Comparison of ENCODE assay signal across 12 cellular contexts in the genomic region with DNA sequence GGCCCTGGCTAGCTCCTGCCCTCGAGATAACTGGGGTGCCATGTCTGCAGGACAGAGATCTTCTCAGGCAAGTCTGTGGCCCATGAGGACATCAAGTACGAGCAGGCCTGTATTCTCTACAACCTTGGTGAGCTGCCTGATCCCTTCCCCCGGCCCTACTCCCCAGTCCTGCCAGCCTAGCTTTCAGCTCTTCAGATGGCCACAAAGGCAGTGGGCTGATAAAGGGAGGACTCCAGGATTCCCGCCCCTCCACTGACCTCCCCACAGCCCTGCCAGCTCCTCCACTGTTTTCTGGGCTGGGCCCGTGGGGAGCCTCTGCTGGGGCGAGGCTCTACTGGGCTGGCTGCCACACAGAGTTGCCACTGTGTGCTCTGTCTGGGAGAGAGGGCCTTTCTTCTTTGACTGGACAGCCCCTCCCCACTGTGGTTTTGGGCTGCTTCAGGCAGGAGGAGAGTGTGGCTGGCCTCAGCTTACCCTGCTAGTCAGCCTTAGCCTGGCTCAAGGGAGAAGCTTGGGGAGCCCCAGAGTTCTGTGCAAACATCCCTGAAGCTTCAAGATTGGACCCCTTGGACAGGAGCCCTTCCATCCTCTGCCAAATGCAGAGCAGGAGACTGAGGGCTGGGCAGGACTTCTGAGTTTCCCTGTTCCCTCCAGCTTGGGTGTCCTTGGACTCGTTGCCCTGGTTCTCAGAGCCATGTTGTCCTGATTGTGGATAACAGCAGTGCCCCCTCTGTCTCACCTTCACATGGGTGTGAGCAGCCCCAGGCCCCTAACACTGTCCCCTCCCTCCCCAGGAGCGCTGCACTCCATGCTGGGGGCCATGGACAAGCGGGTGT. TPM values are rescaled to one million over a fixed set of nuclear protein-coding genes. Genes with fewer than 3 reads are reported as not detected.
DNase-seq lines count a peak whose midpoint lies in the region; ATAC-seq and TF ChIP-seq lines count a peak whose summit lies in the region.
"Had no signal": no experiment of that assay in that cellular context is flagged by ENCODE, and none has a peak within 500 bp of the region (broad histone marks: within the 10 kb centered on the region; RNA-seq: fewer than 3 reads in every experiment).

No MANE protein-coding gene starts in this region.

- no peak for TF ChIP-seq POLR2A in prostate gland (IDR thresholded peaks at IDR 0.05)

- no peak overlapping the region for H3K4me3 ChIP-seq in BLaER1
- no peak overlapping the region for H3K4me3 ChIP-seq in astrocyte of the spinal cord (ENCODE audit: low read depth, low read length)
- no peak overlapping the region for H3K4me3 ChIP-seq in heart right ventricle
- no peak overlapping the region for H3K4me3 ChIP-seq in prostate gland

- no peaks in the 10 kb centered on the region for H3K27me3 Mint-ChIP-seq in T-helper 2 cell treated with Interferon-gamma antibody and Interleukin-4, amounts not matched to agents 5 μg/mL and 100 μg/mL, for 36 hours (ENCODE audit: low read depth)
- H3K27me3 Mint-ChIP-seq: CD8-positive, alpha-beta memory T cell had no signal

- no peak overlapping the region for H3K27ac ChIP-seq in BLaER1
- H3K27ac ChIP-seq in heart right ventricle: peak overlapping the region; percentile 16 to 64 (median 49)
- H3K27ac ChIP-seq in prostate gland: peak overlapping the region; percentile 30 to 64

- TF ChIP-seq CTCF in astrocyte of the spinal cord (IDR thresholded peaks at IDR 0.05; ENCODE audit: low read depth, low read length) (no peak), heart right ventricle (IDR thresholded peaks at IDR 0.05) (no peak), prostate gland (IDR thresholded peaks at IDR 0.05) (no peak)

- intact Hi-C loops in heart right ventricle (cut with DNase I): no loop called here
- intact Hi-C loops in prostate gland (cut with DNase I): no loop called here

- 0 out of 2 replicates have a peak overlapping the region, but pooled peaks have one; percentile 29 for H3K9ac ChIP-seq in BLaER1

- H4K20me1 ChIP-seq in BLaER1: peaks cover 89% of the 10 kb centered on the region

- DNase-seq in astrocyte of the spinal cord (ENCODE audit: low read depth, low spot score) (peak; percentile 64), heart right ventricle (peak in 1 of 2 donors; percentile 53), prostate gland (ENCODE audit: low spot score) (peak; percentile 38), kidney tubule cell (ENCODE audit: low spot score) (no peak), SIG-M5 (lab: John Stamatoyannopoulos, UW) (no peak), NCI-H1694 (lab: John Stamatoyannopoulos, UW) (no peak)
- no peak for DNase-seq in T-helper 2 cell treated with Interferon-gamma antibody and Interleukin-4, amounts not matched to agents 5 μg/mL and 100 μg/mL, for 36 hours (ENCODE audit: low spot score)
- DNase-seq: CD8-positive, alpha-beta memory T cell; cortex of kidney; KBM-7 had no signal

- no peak overlapping the region for H3K4me3 Mint-ChIP-seq in T-helper 2 cell treated with Interferon-gamma antibody and Interleukin-4, amounts not matched to agents 5 μg/mL and 100 μg/mL, for 36 hours
- H3K4me3 Mint-ChIP-seq: CD8-positive, alpha-beta memory T cell had no signal

- no peak overlapping the region for H3K4me2 ChIP-seq in BLaER1

- H3K27me3 ChIP-seq in BLaER1 (no peaks in the 10 kb centered on the region), heart right ventricle (no peaks in the 10 kb centered on the region), prostate gland (replicated peaks; ENCODE audit: insufficient read depth) (no peaks in the 10 kb centered on the region)

- H3K36me3 ChIP-seq in BLaER1 (peaks cover 94% of the 10 kb centered on the region), heart right ventricle (peaks cover 0 to 85% (median 32%) of the 10 kb centered on the region in 9 donors), prostate gland (peaks cover 5 to 19% of the 10 kb centered on the region in 2 donors)

- H3K4me1 Mint-ChIP-seq in T-helper 2 cell treated with Interferon-gamma antibody and Interleukin-4, amounts not matched to agents 5 μg/mL and 100 μg/mL, for 36 hours (ENCODE audit: low read depth): peaks cover 4% of the 10 kb centered on the region

- H3K4me1 ChIP-seq in BLaER1: peaks cover 29% of the 10 kb centered on the region
- H3K4me1 ChIP-seq in heart right ventricle: peaks cover 5 to 22% (median 17%) of the 10 kb centered on the region in 9 donors
- peaks cover 13% of the 10 kb centered on the region for H3K4me1 ChIP-seq in prostate gland (replicated peaks)

- 49 to 55% methylated on average over 9 of the region's 9 CpGs for WGBS in heart right ventricle, 2 donors
- WGBS in prostate gland: 38% methylated on average over 9 of the region's 9 CpGs

- H3K27ac Mint-ChIP-seq in T-helper 2 cell treated with Interferon-gamma antibody and Interleukin-4, amounts not matched to agents 5 μg/mL and 100 μg/mL, for 36 hours: no peak overlapping the region

- H3K36me3 Mint-ChIP-seq in T-helper 2 cell treated with Interferon-gamma antibody and Interleukin-4, amounts not matched to agents 5 μg/mL and 100 μg/mL, for 36 hours (ENCODE audit: low read depth): peaks cover 8% of the 10 kb centered on the region

- in situ Hi-C loops in astrocyte of the spinal cord (cut with HindIII; ENCODE audit: low sequenced_read_pairs): no loop called here

- H3K9me3 Mint-ChIP-seq in T-helper 2 cell treated with Interferon-gamma antibody and Interleukin-4, amounts not matched to agents 5 μg/mL and 100 μg/mL, for 36 hours: no peaks in the 10 kb centered on the region
- H3K9me3 Mint-ChIP-seq: CD8-positive, alpha-beta memory T cell had no signal

- peak; percentile 42 to 70 (median 62) for ATAC-seq in heart right ventricle
- ATAC-seq: activated CD4-positive, CD25-positive, alpha-beta regulatory T cell treated with anti-CD3 and anti-CD28 coated beads, Interleukin-2, amount 50 U/mL, for 24 hours had no signal

- H3K9me3 ChIP-seq in BLaER1 (no peaks in the 10 kb centered on the region), heart right ventricle (no peaks in the 10 kb centered on the region), prostate gland (no peaks in the 10 kb centered on the region)

RNA-seq across cellular contexts. Expression of a gene that starts 24.4 kb away (rescaled TPM):
- total RNA-seq in heart right ventricle: 10 to 100 TPM; 16.4 to 23.4 (median 19.6) TPM
- polyA plus RNA-seq in heart right ventricle: 10 to 100 TPM in 1 of 2 donors, 1 to 10 TPM in 1; 9.2 to 23.0 TPM
- total RNA-seq in prostate gland: 10 to 100 TPM; 31.7 to 47.4 TPM

Comparison
In these comparisons a context has a peak if more than half of its experiments do, and no peak if none do; other contexts are left out.
1. DNase-seq: peak in astrocyte of the spinal cord (single experiment) and prostate gland (single experiment); none in kidney tubule cell (single experiment), T-helper 2 cell treated with Interferon-gamma antibody and Interleukin-4, amounts not matched to agents 5 μg/mL and 100 μg/mL, for 36 hours (single experiment), SIG-M5 (single experiment) and NCI-H1694 (single experiment).